16 cellular contexts compared by ENCODE assay signal in the genomic region with DNA sequence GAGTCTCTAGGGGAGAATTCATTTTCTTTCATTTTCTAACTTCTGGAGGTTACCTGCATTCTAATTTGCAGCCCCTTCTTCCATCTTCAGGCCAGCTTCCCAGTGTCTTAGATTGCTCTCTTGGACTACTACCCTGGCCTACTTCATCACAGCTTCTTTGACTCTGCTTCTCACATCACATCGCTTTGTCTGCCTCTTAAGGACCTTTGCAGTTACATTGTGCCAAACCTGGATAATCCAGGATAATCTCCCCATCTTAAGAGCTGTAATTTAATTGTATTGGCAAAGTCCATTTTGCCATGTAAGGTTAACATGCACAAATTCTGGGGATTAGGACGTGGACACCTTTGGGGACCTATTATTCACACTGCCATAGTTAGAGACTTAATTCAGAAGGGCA. TPM values are rescaled to one million over a fixed set of nuclear protein-coding genes. Genes with fewer than 3 reads are reported as not detected.
DNase-seq lines count a peak whose midpoint lies in the region; ATAC-seq and TF ChIP-seq lines count a peak whose summit lies in the region.
"Had no signal": no experiment of that assay in that cellular context is flagged by ENCODE, and none has a peak within 500 bp of the region (broad histone marks: within the 10 kb centered on the region; RNA-seq: fewer than 3 reads in every experiment).

No MANE protein-coding gene starts in this region.

- no peak for DNase-seq in activated naive CD8-positive, alpha-beta T cell treated with anti-CD3 and anti-CD28 coated beads for 36 hours
- no peak for DNase-seq in activated naive CD8-positive, alpha-beta T cell treated with anti-CD3 and anti-CD28 coated beads, Interleukin-2, amount 50 U/mL, for 24 hours
- DNase-seq in NCI-H82 treated with DMSO at 0.1 percent for 48 hours (lab: John Stamatoyannopoulos, UW; ENCODE audit: unreplicated experiment): peak; percentile 86
- peak; percentile 4 for DNase-seq in neural progenitor cell (ENCODE audit: low spot score)
- DNase-seq in DMS153 (lab: John Stamatoyannopoulos, UW): no peak
- no peak for DNase-seq in nucleus accumbens (lab: John Stamatoyannopoulos, UW)
- no peak for DNase-seq in dedifferentiated amniotic fluid mesenchymal stem cell (ENCODE audit: extremely low spot score)
- DNase-seq: 8988T; CD4-positive, CD25-positive, alpha-beta regulatory T cell; DND-41; GDM1; H7 had no signal

- H3K4me3 Mint-ChIP-seq in activated naive CD8-positive, alpha-beta T cell treated with anti-CD3 and anti-CD28 coated beads for 36 hours: no peak overlapping the region
- H3K4me3 Mint-ChIP-seq in activated naive CD8-positive, alpha-beta T cell treated with anti-CD3 and anti-CD28 coated beads, Interleukin-2, amount 50 U/mL, for 24 hours: no peak overlapping the region
- H3K4me3 Mint-ChIP-seq in neural progenitor cell: no peak overlapping the region
- H3K4me3 Mint-ChIP-seq in stimulated activated memory B cell treated with anti-CD40 and anti-IgM and Interleukin-4, amounts not matched to agents 10 μg/mL and 1 μg/mL and 100 μg/mL, for 72 hours: no peak overlapping the region
- H3K4me3 Mint-ChIP-seq: CD4-positive, CD25-positive, alpha-beta regulatory T cell; GM23338; IgD-negative memory B cell had no signal

- no peak overlapping the region for H2AFZ ChIP-seq in neural progenitor cell (replicated peaks)
- H2AFZ ChIP-seq: GM23338 had no signal

- peak overlapping the region; percentile 29 for H3K27ac Mint-ChIP-seq in activated naive CD8-positive, alpha-beta T cell treated with anti-CD3 and anti-CD28 coated beads for 36 hours
- H3K27ac Mint-ChIP-seq in activated naive CD8-positive, alpha-beta T cell treated with anti-CD3 and anti-CD28 coated beads, Interleukin-2, amount 50 U/mL, for 24 hours: no peak overlapping the region
- H3K27ac Mint-ChIP-seq in neural progenitor cell: no peak overlapping the region
- peak overlapping the region; percentile 69 for H3K27ac Mint-ChIP-seq in stimulated activated memory B cell treated with anti-CD40 and anti-IgM and Interleukin-4, amounts not matched to agents 10 μg/mL and 1 μg/mL and 100 μg/mL, for 72 hours
- H3K27ac Mint-ChIP-seq: GM23338, IgD-negative memory B cell had no signal

- peaks cover 2% of the 10 kb centered on the region for H3F3A ChIP-seq in neural progenitor cell (ENCODE audit: low read depth)

- no peak overlapping the region for H3K9ac ChIP-seq in neural progenitor cell
- H3K9ac ChIP-seq: BLaER1 had no signal

- H3K79me2 ChIP-seq in neural progenitor cell (ENCODE audit: low read depth): peaks cover 100% of the 10 kb centered on the region

- peaks cover 3% of the 10 kb centered on the region for H3K4me1 ChIP-seq in neural progenitor cell

- ATAC-seq in activated naive CD8-positive, alpha-beta T cell treated with anti-CD3 and anti-CD28 coated beads, Interleukin-2, amount 50 U/mL, for 24 hours: no peak
- ATAC-seq in stimulated activated memory B cell treated with anti-CD40 and anti-IgM and Interleukin-4, amounts not matched to agents 10 μg/mL and 1 μg/mL and 100 μg/mL, for 72 hours: no peak
- ATAC-seq: GM23338 had no signal

- no peaks in the 10 kb centered on the region for H3K27me3 ChIP-seq in neural progenitor cell
- H3K27me3 ChIP-seq: BLaER1 had no signal

- no peak for TF ChIP-seq CTCF in neural progenitor cell (IDR thresholded peaks at IDR 0.05)

- H3K9me3 Mint-ChIP-seq in activated naive CD8-positive, alpha-beta T cell treated with anti-CD3 and anti-CD28 coated beads for 36 hours: peaks cover 10% of the 10 kb centered on the region
- no peaks in the 10 kb centered on the region for H3K9me3 Mint-ChIP-seq in activated naive CD8-positive, alpha-beta T cell treated with anti-CD3 and anti-CD28 coated beads, Interleukin-2, amount 50 U/mL, for 24 hours
- peaks cover 75% of the 10 kb centered on the region for H3K9me3 Mint-ChIP-seq in neural progenitor cell
- H3K9me3 Mint-ChIP-seq in stimulated activated memory B cell treated with anti-CD40 and anti-IgM and Interleukin-4, amounts not matched to agents 10 μg/mL and 1 μg/mL and 100 μg/mL, for 72 hours: no peaks in the 10 kb centered on the region
- H3K9me3 Mint-ChIP-seq: IgD-negative memory B cell had no signal

- H3K4me3 ChIP-seq in neural progenitor cell: no peak overlapping the region
- H3K4me3 ChIP-seq: BLaER1, GM23338 had no signal

- H3K4me2 ChIP-seq in neural progenitor cell: no peak overlapping the region
- H3K4me2 ChIP-seq: BLaER1, GM23338 had no signal

- H3K27ac ChIP-seq in neural progenitor cell: no peak overlapping the region
- H3K27ac ChIP-seq: BLaER1 had no signal

- H3K36me3 Mint-ChIP-seq in activated naive CD8-positive, alpha-beta T cell treated with anti-CD3 and anti-CD28 coated beads for 36 hours: peaks cover 46% of the 10 kb centered on the region
- peaks cover 38% of the 10 kb centered on the region for H3K36me3 Mint-ChIP-seq in activated naive CD8-positive, alpha-beta T cell treated with anti-CD3 and anti-CD28 coated beads, Interleukin-2, amount 50 U/mL, for 24 hours (ENCODE audit: low read depth)
- H3K36me3 Mint-ChIP-seq in neural progenitor cell: peaks cover 72% of the 10 kb centered on the region
- peaks cover 28% of the 10 kb centered on the region for H3K36me3 Mint-ChIP-seq in stimulated activated memory B cell treated with anti-CD40 and anti-IgM and Interleukin-4, amounts not matched to agents 10 μg/mL and 1 μg/mL and 100 μg/mL, for 72 hours

- peaks cover 71% of the 10 kb centered on the region for H3K4me1 Mint-ChIP-seq in activated naive CD8-positive, alpha-beta T cell treated with anti-CD3 and anti-CD28 coated beads for 36 hours
- H3K4me1 Mint-ChIP-seq in activated naive CD8-positive, alpha-beta T cell treated with anti-CD3 and anti-CD28 coated beads, Interleukin-2, amount 50 U/mL, for 24 hours: peaks cover 70% of the 10 kb centered on the region
- no peaks in the 10 kb centered on the region for H3K4me1 Mint-ChIP-seq in neural progenitor cell
- H3K4me1 Mint-ChIP-seq in stimulated activated memory B cell treated with anti-CD40 and anti-IgM and Interleukin-4, amounts not matched to agents 10 μg/mL and 1 μg/mL and 100 μg/mL, for 72 hours: peaks cover 72% of the 10 kb centered on the region

- H4K20me1 ChIP-seq in neural progenitor cell (ENCODE audit: low read depth): peaks cover 69% of the 10 kb centered on the region

- H3K9me3 ChIP-seq in neural progenitor cell (ENCODE audit: low read depth): no peaks in the 10 kb centered on the region

- no peaks in the 10 kb centered on the region for H3K27me3 Mint-ChIP-seq in activated naive CD8-positive, alpha-beta T cell treated with anti-CD3 and anti-CD28 coated beads for 36 hours
- H3K27me3 Mint-ChIP-seq in activated naive CD8-positive, alpha-beta T cell treated with anti-CD3 and anti-CD28 coated beads, Interleukin-2, amount 50 U/mL, for 24 hours: no peaks in the 10 kb centered on the region
- H3K27me3 Mint-ChIP-seq in neural progenitor cell (ENCODE audit: insufficient read depth, low read depth): peaks cover 2% of the 10 kb centered on the region
- H3K27me3 Mint-ChIP-seq in stimulated activated memory B cell treated with anti-CD40 and anti-IgM and Interleukin-4, amounts not matched to agents 10 μg/mL and 1 μg/mL and 100 μg/mL, for 72 hours: no peaks in the 10 kb centered on the region
- H3K27me3 Mint-ChIP-seq: CD4-positive, CD25-positive, alpha-beta regulatory T cell; IgD-negative memory B cell had no signal

- H3K36me3 ChIP-seq in neural progenitor cell: no peaks in the 10 kb centered on the region

RNA-seq across cellular contexts. Expression of a gene that starts 18.4 kb away (rescaled TPM):
- 10 to 100 TPM; 28.6 to 28.8 TPM for total RNA-seq in activated naive CD8-positive, alpha-beta T cell treated with anti-CD3 and anti-CD28 coated beads for 36 hours
- 54.5 and 81.2 TPM in 2 replicates for total RNA-seq in neural progenitor cell (ENCODE audit: low replicate concordance)

Comparison
In these comparisons a context has a peak if more than half of its experiments do, and no peak if none do; other contexts are left out.
1. H3K27ac Mint-ChIP-seq: peak in activated naive CD8-positive, alpha-beta T cell treated with anti-CD3 and anti-CD28 coated beads for 36 hours (single experiment) and stimulated activated memory B cell treated with anti-CD40 and anti-IgM and Interleukin-4, amounts not matched to agents 10 μg/mL and 1 μg/mL and 100 μg/mL, for 72 hours (single experiment); none in activated naive CD8-positive, alpha-beta T cell treated with anti-CD3 and anti-CD28 coated beads, Interleukin-2, amount 50 U/mL, for 24 hours (single experiment) and neural progenitor cell (single experiment).
2. DNase-seq: peak in NCI-H82 treated with DMSO at 0.1 percent for 48 hours (single experiment) and neural progenitor cell (single experiment); none in activated naive CD8-positive, alpha-beta T cell treated with anti-CD3 and anti-CD28 coated beads for 36 hours (single experiment), activated naive CD8-positive, alpha-beta T cell treated with anti-CD3 and anti-CD28 coated beads, Interleukin-2, amount 50 U/mL, for 24 hours (single experiment), DMS153 (single experiment), nucleus accumbens (0 of 56) and dedifferentiated amniotic fluid mesenchymal stem cell (single experiment).